Comparison of ENCODE assay signal across 14 cellular contexts in genomic region chr1:57623791-57624538, GRCh38.
A peak's percentile ranks its signal among the peaks of the same experiment; 100 is the strongest.
DNase-seq lines count a peak whose midpoint lies in the region; ATAC-seq, FAIRE-seq and TF ChIP-seq lines count a peak whose summit lies in the region.
"Had no signal": no experiment of that assay in that cellular context is flagged by ENCODE, and none has a peak within 500 bp of the region (broad histone marks: within the 10 kb centered on the region; RNA-seq: fewer than 3 reads in every experiment).

No MANE protein-coding gene starts in this region.

- no peaks in the 10 kb centered on the region for H4K20me1 ChIP-seq in K562 (replicated peaks; ENCODE audit: control insufficient read depth, insufficient read depth, low read length)

- no peak overlapping the region for H2BK5ac ChIP-seq in neuronal stem cell (ENCODE audit: low read length)

- TF ChIP-seq CTCF in HEK293 (tag by site-specific recombination; IDR thresholded peaks at IDR 0.05) (no peak), K562 (IDR thresholded peaks at IDR 0.05 in 2 of 3, conservative IDR thresholded peaks at IDR 0.05 in 1 of 3; ENCODE audit: insufficient read depth in 2 of 3, low read depth in 1 of 3, low read length in 3 of 3) (no peak)

- H3K27me3 ChIP-seq in K562 (ENCODE audit: control insufficient read depth in 2 of 2, insufficient read depth in 2 of 2, low read length in 2 of 2) (no peaks in the 10 kb centered on the region), neuronal stem cell (ENCODE audit: control insufficient read depth in 3 of 3, insufficient read depth in 3 of 3, low read depth in 1 of 3, low read length in 3 of 3) (no peaks in the 10 kb centered on the region)

- H3K79me1 ChIP-seq in neuronal stem cell (ENCODE audit: low read depth, low read length) = no peaks in the 10 kb centered on the region

- H3K4ac ChIP-seq in neuronal stem cell (ENCODE audit: low read length) = no peak overlapping the region

- no peaks in the 10 kb centered on the region for H3K9me1 ChIP-seq in K562 (ENCODE audit: control insufficient read depth, insufficient read depth, low read length)

- H2BK120ac ChIP-seq in neuronal stem cell (ENCODE audit: low read depth, low read length) = no peak overlapping the region

- H3K27ac ChIP-seq in HEK293 (ENCODE audit: extremely low read depth, low read depth, low read length) (peak overlapping the region; percentile 33; the same call in 1 of the 2 replicates), K562 (ENCODE audit: extremely low read depth, low read depth, low read length) (no peak overlapping the region), neuronal stem cell (replicated peaks; ENCODE audit: low read length) (no peak overlapping the region)
- H3K27ac ChIP-seq: HL-60 had no signal

- H3K4me2 ChIP-seq in K562 (ENCODE audit: insufficient read depth, low read length) (no peak overlapping the region), neuronal stem cell (ENCODE audit: insufficient read depth, low read length, poor library complexity, severe bottlenecking) (no peak overlapping the region)

- H2AK5ac ChIP-seq in neuronal stem cell (ENCODE audit: low read depth, low read length) = no peak overlapping the region

- in situ Hi-C loops in K562 (cut with MboI) = no loop called here

- peak; percentile 36 to 39 for DNase-seq in NCI-H187 (lab: John Stamatoyannopoulos, UW)
- no peak for DNase-seq in K562 (ENCODE audit: extremely low read depth in 1 of 4, low spot score in 3 of 4)
- no peak for DNase-seq in neuronal stem cell (ENCODE audit: low spot score)
- DNase-seq in NCI-H2227 (lab: John Stamatoyannopoulos, UW; ENCODE audit: unreplicated experiment) = no peak
- DNase-seq in Right ventricle myocardium superior = no peak
- DNase-seq: KG1, NCI-H1417 treated with DMSO at 0.1 percent for 48 hours, NCI-H524 had no signal

- peaks cover 16% of the 10 kb centered on the region for H3K4me1 ChIP-seq in HEK293 (ENCODE audit: control insufficient read depth, insufficient read depth, low read length)
- H3K4me1 ChIP-seq in K562 (replicated peaks in 1 of 2; ENCODE audit: control insufficient read depth in 2 of 2, insufficient read depth in 2 of 2, low read length in 2 of 2) = no peaks in the 10 kb centered on the region; a peak in 1 of 5 replicates
- H3K4me1 ChIP-seq in neuronal stem cell (ENCODE audit: control insufficient read depth in 2 of 2, insufficient read depth in 1 of 2, low read depth in 1 of 2, low read length in 2 of 2) = peaks cover 3 to 6% of the 10 kb centered on the region in 2 donors

- CTCF ChIA-PET in HEK293 (lab: Yijun Ruan, JAX) (no interaction called here), K562 (lab: Yijun Ruan, JAX; ENCODE audit: low intra/inter-chr PET ratio) (no interaction called here)

- no peak overlapping the region for H2BK15ac ChIP-seq in neuronal stem cell (ENCODE audit: low read length)

- H3K79me2 ChIP-seq in K562 (ENCODE audit: control insufficient read depth, insufficient read depth, low read length) = no peaks in the 10 kb centered on the region

- H3K14ac ChIP-seq in neuronal stem cell (ENCODE audit: low read length) = no peak overlapping the region

- no peak overlapping the region for H2BK12ac ChIP-seq in neuronal stem cell (ENCODE audit: low read length)

- POLR2A ChIA-PET in HEK293 (lab: Yijun Ruan, JAX) = no interaction called here
- POLR2A ChIA-PET in K562 (lab: Yijun Ruan, JAX) = interaction anchor here (0.8 kb wide), 1 partner anchor 11 kb away, joined by 3 read pairs; no protein-coding TSS in a partner anchor

- no peak overlapping the region for H3K23ac ChIP-seq in neuronal stem cell (ENCODE audit: low read depth, low read length, poor library complexity)

- H3K4me3 ChIP-seq in HEK293 (ENCODE audit: low read depth, low read length) (no peak overlapping the region), K562 (no peak overlapping the region), neuronal stem cell (ENCODE audit: low read length in 2 of 2) (no peak overlapping the region)

- no peak for ATAC-seq in K562
- no peak for ATAC-seq in Right ventricle myocardium superior (ENCODE audit: poor library complexity)
- ATAC-seq in GM21528 (IDR thresholded peaks at IDR 0.05; ENCODE audit: low FRiP score, unreplicated experiment) = no peak

- H3K9me3 ChIP-seq in HEK293 (ENCODE audit: control insufficient read depth, insufficient read depth, low read depth, low read length) (no peaks in the 10 kb centered on the region), K562 (replicated peaks; ENCODE audit: control insufficient read depth, insufficient read depth, low read depth, low read length) (no peaks in the 10 kb centered on the region), neuronal stem cell (replicated peaks in 1 of 2; ENCODE audit: control insufficient read depth in 2 of 2, insufficient read depth in 1 of 2, low read depth in 1 of 2, low read length in 2 of 2) (no peaks in the 10 kb centered on the region)

- H4K91ac ChIP-seq in neuronal stem cell (ENCODE audit: low read depth, low read length, poor library complexity) = no peak overlapping the region

- H3K9ac ChIP-seq in K562 (ENCODE audit: insufficient read depth in 1 of 2, low read depth in 2 of 2, low read length in 2 of 2) (no peak overlapping the region), neuronal stem cell (ENCODE audit: low read depth, low read length, poor library complexity) (no peak overlapping the region)

- intact Hi-C loops in K562 (cut with micrococcal nuclease) = no loop called here
- intact Hi-C loops in Right ventricle myocardium superior (cut with DNase I) = no loop called here

- WGBS in K562 (ENCODE audit: insufficient coverage, low coverage, missing lambda C conversion rate) = 5% methylated on average over 3 of the region's 3 CpGs
- WGBS in neuronal stem cell (ENCODE audit: extremely low coverage in 2 of 2, insufficient read length in 2 of 2, insufficient replicate concordance in 1 of 2), 2 donors = no CpG with 5 or more reads among the region's 3 CpGs

- no peak for TF ChIP-seq RAD21 in K562 (CRISPR knock-in tag; conservative IDR thresholded peaks at IDR 0.05 in 1 of 2, IDR thresholded peaks at IDR 0.05 in 1 of 2)

- no peak for FAIRE-seq in K562 (lab: Jason Lieb, UNC)
- FAIRE-seq: GM12892, H54, HTR-8/SVneo had no signal

- no peak overlapping the region for H4K8ac ChIP-seq in neuronal stem cell (ENCODE audit: low read depth, low read length)

- BruUV-seq in K562 (replicated peaks; lab: Mats Ljungman, UMichigan) = no TSS peak

- no peaks in the 10 kb centered on the region for H3K36me3 ChIP-seq in HEK293 (ENCODE audit: control insufficient read depth in 2 of 2, insufficient read depth in 1 of 2, low read length in 2 of 2)
- no peaks in the 10 kb centered on the region for H3K36me3 ChIP-seq in K562 (ENCODE audit: control insufficient read depth, insufficient read depth, low read length)
- H3K36me3 ChIP-seq in neuronal stem cell (replicated peaks in 1 of 2; ENCODE audit: control insufficient read depth in 2 of 2, insufficient read depth in 2 of 2, low read length in 2 of 2) = no peaks in the 10 kb centered on the region

- H3K18ac ChIP-seq in neuronal stem cell (ENCODE audit: low read length) = no peak overlapping the region

- no peak for TF ChIP-seq POLR2A in K562 (conservative IDR thresholded peaks at IDR 0.05)

- no peak overlapping the region for H2AFZ ChIP-seq in K562 (ENCODE audit: low read depth, low read length)
- peak overlapping the region; percentile 79 for H2AFZ ChIP-seq in neuronal stem cell (ENCODE audit: low read length)

- no peak for TF ChIP-seq EP300 in K562 (IDR thresholded peaks at IDR 0.05; ENCODE audit: low read length)

TF ChIP-seq in HEK293, 187 proteins besides CTCF, POLR2A, EP300 and RAD21 (continues in another document):
- 0 out of 2 replicates have a peak, but pooled peaks have one; percentile 11 for TF ChIP-seq OSR2 (tag by site-specific recombination; IDR thresholded peaks at IDR 0.05)

TF ChIP-seq in K562, 482 proteins besides CTCF, POLR2A, EP300 and RAD21:
- TF ChIP-seq TFE3 (CRISPR knock-in tag; IDR thresholded peaks at IDR 0.05) (peak; percentile 84), CBX8 (IDR thresholded peaks at IDR 0.05; ENCODE audit: borderline replicate concordance, extremely low read depth, low read depth, low read length, poor library complexity, severe bottlenecking) (no peak), SP1 (CRISPR knock-in tag; IDR thresholded peaks at IDR 0.05) (no peak), USF2 (CRISPR knock-in tag; IDR thresholded peaks at IDR 0.05) (0 out of 2 replicates have a peak, but pooled peaks have one; percentile 10)

Comparison
In these comparisons a context has a peak if more than half of its experiments do, and no peak if none do; other contexts are left out.
1. DNase-seq: peak in NCI-H187 (2 of 2); none in K562 (0 of 4), neuronal stem cell (single experiment), NCI-H2227 (single experiment) and Right ventricle myocardium superior (single experiment).
2. Of the 44 proteins assayed by ChIP-seq in both K562 and HEK293: peak only in K562: none; only in HEK293: PRDM10, TCF7L2, TRIM28 and ZNF449; in both: none; in neither: 40.